10 cellular contexts compared by ENCODE assay signal in the genomic region with DNA sequence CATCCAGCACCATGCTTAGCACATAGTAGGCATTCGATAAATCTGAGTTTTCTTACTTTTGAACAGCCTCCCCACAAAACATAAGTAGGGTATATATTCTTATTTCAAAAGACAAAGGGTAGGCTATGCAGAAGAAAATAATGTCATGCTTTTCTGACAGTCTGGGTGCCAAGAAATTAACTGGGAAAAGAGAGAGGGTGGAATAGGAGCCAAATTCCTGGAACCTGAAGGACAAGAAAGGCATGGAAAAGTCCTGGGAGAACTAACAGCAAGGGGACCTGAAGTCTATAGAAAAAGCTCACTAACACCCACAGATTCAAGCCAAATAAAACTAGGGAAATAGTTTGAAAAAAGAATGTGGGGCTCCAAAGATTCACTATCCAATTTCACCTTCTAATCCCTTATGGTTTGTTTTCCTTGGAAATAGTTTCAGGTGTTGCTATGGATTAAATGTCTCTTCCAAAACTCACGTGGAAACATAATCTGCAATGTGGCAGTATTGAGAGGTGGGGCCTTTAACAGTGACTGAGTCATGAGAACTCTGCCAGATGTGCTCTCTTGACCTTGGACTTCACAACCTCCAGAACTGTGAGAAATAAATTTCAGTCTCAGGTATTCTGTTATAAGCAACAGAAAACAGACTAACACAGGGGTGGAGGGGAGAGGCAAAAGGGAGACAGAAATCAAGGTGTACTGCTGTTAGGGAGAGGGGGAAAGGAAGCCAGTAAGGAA.
"Had no signal": no experiment of that assay in that cellular context is flagged by ENCODE, and none has a peak within 500 bp of the region (broad histone marks: within the 10 kb centered on the region; RNA-seq: fewer than 3 reads in every experiment).

No MANE protein-coding gene starts in this region.

- H3K4me3 ChIP-seq: GM23338, HAP-1, K562 had no signal

- FAIRE-seq: HTR-8/SVneo, K562 had no signal

- H3K36me3 ChIP-seq: HAP-1 had no signal

- H3K4me3 Mint-ChIP-seq: GM23338, HFFc6 had no signal

- H3K27ac Mint-ChIP-seq: GM23338, HFFc6 had no signal

- H3K4me1 ChIP-seq: HAP-1 had no signal

- H3K9me3 ChIP-seq: HAP-1 had no signal

- H3K9me3 Mint-ChIP-seq: HFFc6 had no signal

- ATAC-seq: GM23338, HCT116, K562 had no signal

- DNase-seq: H7, HFFc6, IMR-90, Kasumi-1, KG1 had no signal
